ENCODE assay signal across 10 cellular contexts in the genomic region with DNA sequence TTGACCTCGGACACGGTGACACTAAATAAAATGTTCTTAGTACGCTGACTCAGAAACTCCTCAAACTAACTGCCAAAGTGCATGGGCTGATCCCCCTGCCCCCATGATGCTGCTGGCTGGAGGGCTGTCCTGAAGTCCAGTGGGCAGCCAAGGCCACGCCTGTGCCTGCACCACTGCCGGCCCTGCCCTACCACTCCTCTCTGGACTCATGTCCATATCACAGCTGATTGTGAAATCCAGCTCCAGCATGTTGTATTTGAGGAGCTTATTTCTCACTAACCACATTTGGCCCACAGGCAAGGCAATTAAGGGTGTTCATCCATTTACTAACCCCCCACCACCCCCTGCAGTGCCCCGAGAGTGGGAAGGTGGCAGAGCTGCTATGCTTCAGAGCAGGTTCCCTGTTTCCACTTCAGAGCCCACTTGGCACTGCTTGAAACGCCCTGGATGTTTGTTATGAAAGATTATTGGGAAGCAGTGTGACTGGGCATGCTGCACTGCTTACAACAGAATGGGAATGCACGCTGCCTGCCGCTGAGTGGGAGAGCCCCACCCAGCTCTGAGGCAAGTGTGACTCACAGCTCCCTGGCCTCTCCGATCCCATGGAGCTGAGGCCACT.
A peak's percentile ranks its signal among the peaks of the same experiment; 100 is the strongest.
DNase-seq lines count a peak whose midpoint lies in the region; ATAC-seq and TF ChIP-seq lines count a peak whose summit lies in the region.
"Had no signal": no experiment of that assay in that cellular context is flagged by ENCODE, and none has a peak within 500 bp of the region (broad histone marks: within the 10 kb centered on the region; RNA-seq: fewer than 3 reads in every experiment).

No MANE protein-coding gene starts in this region.

- no peak overlapping the region for H2AFZ ChIP-seq in smooth muscle cell (ENCODE audit: low read depth)

- H3K27me3 ChIP-seq in adipocyte (replicated peaks; ENCODE audit: control insufficient read depth, insufficient read depth, low read length) (peaks cover 4% of the 10 kb centered on the region), left ventricle myocardium inferior (ENCODE audit: low read depth) (peaks cover 54% of the 10 kb centered on the region), smooth muscle cell (ENCODE audit: low read depth) (no peaks in the 10 kb centered on the region)

- WGBS in smooth muscle cell (ENCODE audit: low lambda C conversion rate) = 55% methylated on average over 10 of the region's 10 CpGs

- DNase-seq in GM04503 (ENCODE audit: low read depth) = peak; percentile 49
- peak; percentile 27 for DNase-seq in adipocyte (ENCODE audit: low read depth)
- DNase-seq in left ventricle myocardium inferior = peak; percentile 57
- no peak for DNase-seq in smooth muscle cell (lab: John Stamatoyannopoulos, UW; ENCODE audit: unreplicated experiment)
- DNase-seq in NCI-H774 (lab: John Stamatoyannopoulos, UW) = no peak
- DNase-seq in NCI-H1436 treated with DMSO at 0.1 percent for 48 hours (lab: John Stamatoyannopoulos, UW) = no peak
- DNase-seq: activated CD8-positive, alpha-beta memory T cell treated with anti-CD3 and anti-CD28 coated beads, Interleukin-2, amount 10 ng/mL, durations not matched to agents 7 days and 5 days; DND-41 had no signal

- no peak for ATAC-seq in activated CD4-positive, CD25-positive, alpha-beta regulatory T cell treated with anti-CD3 and anti-CD28 coated beads, Interleukin-2, amount 50 U/mL, for 24 hours
- no peak for ATAC-seq in GM21526 (IDR thresholded peaks at IDR 0.05; ENCODE audit: low FRiP score, unreplicated experiment)
- ATAC-seq: activated CD8-positive, alpha-beta memory T cell treated with anti-CD3 and anti-CD28 coated beads, Interleukin-2, amount 10 ng/mL, durations not matched to agents 7 days and 5 days had no signal

- H4K20me1 ChIP-seq in smooth muscle cell (ENCODE audit: low read depth) = no peaks in the 10 kb centered on the region

- H3K27ac ChIP-seq in left ventricle myocardium inferior (replicated peaks) = peak overlapping the region; percentile 59
- peak overlapping the region; percentile 39 for H3K27ac ChIP-seq in smooth muscle cell (ENCODE audit: low read depth)

- H3K4me3 ChIP-seq in adipocyte (ENCODE audit: low read length) (peak overlapping the region; percentile 32), left ventricle myocardium inferior (no peak overlapping the region), smooth muscle cell (no peak overlapping the region)

- peaks cover 33% of the 10 kb centered on the region for H3K4me1 ChIP-seq in adipocyte (ENCODE audit: control insufficient read depth, insufficient read depth, low read length)
- no peaks in the 10 kb centered on the region for H3K4me1 ChIP-seq in left ventricle myocardium inferior
- no peaks in the 10 kb centered on the region for H3K4me1 ChIP-seq in smooth muscle cell (ENCODE audit: low read depth)

- H3F3A ChIP-seq in smooth muscle cell (ENCODE audit: low read depth) = no peaks in the 10 kb centered on the region

- peaks cover 2% of the 10 kb centered on the region for H3K9me3 ChIP-seq in adipocyte (ENCODE audit: control insufficient read depth, low read length)
- H3K9me3 ChIP-seq in left ventricle myocardium inferior (replicated peaks) = peaks cover 3% of the 10 kb centered on the region
- no peaks in the 10 kb centered on the region for H3K9me3 ChIP-seq in smooth muscle cell (replicated peaks; ENCODE audit: low read depth)

- no peak overlapping the region for H3K4me2 ChIP-seq in smooth muscle cell

- H3K79me2 ChIP-seq in smooth muscle cell (ENCODE audit: low read depth) = no peaks in the 10 kb centered on the region

- intact Hi-C loops in left ventricle myocardium inferior (cut with micrococcal nuclease) = no loop called here

- H3K9ac ChIP-seq in adipocyte (ENCODE audit: low read length) (peak overlapping the region; percentile 54), smooth muscle cell (ENCODE audit: low read depth) (no peak overlapping the region)

- TF ChIP-seq CTCF in left ventricle myocardium inferior (IDR thresholded peaks at IDR 0.05; ENCODE audit: borderline replicate concordance) (no peak), smooth muscle cell (IDR thresholded peaks at IDR 0.05; ENCODE audit: borderline replicate concordance, insufficient read depth, poor library complexity, severe bottlenecking) (no peak)

- H3K36me3 ChIP-seq in adipocyte (ENCODE audit: control insufficient read depth, insufficient read depth, low read length, severe bottlenecking) (no peaks in the 10 kb centered on the region), left ventricle myocardium inferior (no peaks in the 10 kb centered on the region), smooth muscle cell (ENCODE audit: low read depth) (no peaks in the 10 kb centered on the region)

Comparison
In these comparisons a context has a peak if more than half of its experiments do, and no peak if none do; other contexts are left out.
1. DNase-seq: peak in GM04503 (single experiment), adipocyte (single experiment) and left ventricle myocardium inferior (single experiment); none in smooth muscle cell (single experiment), NCI-H774 (single experiment) and NCI-H1436 treated with DMSO at 0.1 percent for 48 hours (single experiment).